In genomic region chr1:231193710-231194340, GRCh38 we compare ENCODE assay signal across 1 cellular context.
TF ChIP-seq lines count a peak whose summit lies in the region.

No MANE protein-coding gene starts in this region.

TF ChIP-seq in HCT116, 20 proteins besides CTCF, POLR2A, EP300 and RAD21:
- no peak for TF ChIP-seq ELF1 (IDR thresholded peaks at IDR 0.05; ENCODE audit: borderline replicate concordance, low read depth)
- no peak for TF ChIP-seq FOSL1 (IDR thresholded peaks at IDR 0.05; ENCODE audit: low read depth)
- TF ChIP-seq, protein P1, sequence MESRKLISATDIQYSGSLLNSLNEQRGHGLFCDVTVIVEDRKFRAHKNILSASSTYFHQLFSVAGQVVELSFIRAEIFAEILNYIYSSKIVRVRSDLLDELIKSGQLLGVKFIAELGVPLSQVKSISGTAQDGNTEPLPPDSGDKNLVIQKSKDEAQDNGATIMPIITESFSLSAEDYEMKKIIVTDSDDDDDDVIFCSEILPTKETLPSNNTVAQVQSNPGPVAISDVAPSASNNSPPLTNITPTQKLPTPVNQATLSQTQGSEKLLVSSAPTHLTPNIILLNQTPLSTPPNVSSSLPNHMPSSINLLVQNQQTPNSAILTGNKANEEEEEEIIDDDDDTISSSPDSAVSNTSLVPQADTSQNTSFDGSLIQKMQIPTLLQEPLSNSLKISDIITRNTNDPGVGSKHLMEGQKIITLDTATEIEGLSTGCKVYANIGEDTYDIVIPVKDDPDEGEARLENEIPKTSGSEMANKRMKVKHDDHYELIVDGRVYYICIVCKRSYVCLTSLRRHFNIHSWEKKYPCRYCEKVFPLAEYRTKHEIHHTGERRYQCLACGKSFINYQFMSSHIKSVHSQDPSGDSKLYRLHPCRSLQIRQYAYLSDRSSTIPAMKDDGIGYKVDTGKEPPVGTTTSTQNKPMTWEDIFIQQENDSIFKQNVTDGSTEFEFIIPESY (IDR thresholded peaks at IDR 0.05; ENCODE audit: extremely low read depth, insufficient replicate concordance, low read length): no peak
